23 cellular contexts compared by ENCODE assay signal in genomic region chr2:106172649-106173048, GRCh38. TPM values are rescaled to one million over a fixed set of nuclear protein-coding genes. Genes with fewer than 3 reads are reported as not detected.
DNase-seq lines count a peak whose midpoint lies in the region; ATAC-seq, FAIRE-seq and TF ChIP-seq lines count a peak whose summit lies in the region.
"Had no signal": no experiment of that assay in that cellular context is flagged by ENCODE, and none has a peak within 500 bp of the region (broad histone marks: within the 10 kb centered on the region; RNA-seq: fewer than 3 reads in every experiment).

No MANE protein-coding gene starts in this region.

- H2AFZ ChIP-seq in H1 (ENCODE audit: low read length) (no peak overlapping the region), neural progenitor cell (replicated peaks) (no peak overlapping the region)

- TF ChIP-seq EP300 in H1 (IDR thresholded peaks at IDR 0.05; ENCODE audit: borderline replicate concordance in 1 of 2, low read depth in 2 of 2, low read length in 2 of 2) (no peak), gastroesophageal sphincter (IDR thresholded peaks at IDR 0.05) (no peak)

- H3K4me1 ChIP-seq in HUES48 (ENCODE audit: control insufficient read depth, insufficient read depth, low read length) (peaks cover 36% of the 10 kb centered on the region), H1 (replicated peaks in 1 of 4; ENCODE audit: control insufficient read depth in 3 of 4, insufficient read depth in 4 of 4, low read length in 3 of 4) (peaks cover 0 to 4% (median under 1%) of the 10 kb centered on the region in 4 experiments; a peak in 3 of 7 replicates), neural progenitor cell (peaks cover 3% of the 10 kb centered on the region), gastroesophageal sphincter (peaks cover 0 to 35% (median 3%) of the 10 kb centered on the region in 3 donors)
- H3K4me1 ChIP-seq: HAP-1, SJCRH30 had no signal

- H4K8ac ChIP-seq in H1 (ENCODE audit: extremely low read depth, insufficient read depth, low read length), result no peak overlapping the region

- POLR2A ChIA-PET in H1 (lab: Charles Lee; ENCODE audit: partially characterized antibody), result interaction anchor here (1.0 kb wide), 1 partner anchor 11 kb away, joined by 5 read pairs; no protein-coding TSS in a partner anchor

- H4K20me1 ChIP-seq in H1 (replicated peaks in 1 of 2; ENCODE audit: control insufficient read depth in 1 of 2, insufficient read depth in 2 of 2, low read length in 2 of 2), result peaks cover 1 to 12% of the 10 kb centered on the region in 2 experiments
- peaks cover 70% of the 10 kb centered on the region for H4K20me1 ChIP-seq in neural progenitor cell (ENCODE audit: low read depth)

- no peak overlapping the region for H3K4me2 ChIP-seq in H1 (ENCODE audit: insufficient read depth in 1 of 2, low read depth in 2 of 2, low read length in 2 of 2)
- no peak overlapping the region for H3K4me2 ChIP-seq in neural progenitor cell

- H3K9ac ChIP-seq in HUES48 (ENCODE audit: low read depth, low read length) (peak overlapping the region; percentile 12; the same call in 1 of the 2 replicates), H1 (replicated peaks in 1 of 4; ENCODE audit: extremely low read depth in 1 of 4, low read depth in 3 of 4, low read length in 3 of 4) (no peak overlapping the region), neural progenitor cell (no peak overlapping the region)

- no peak overlapping the region for H2BK120ac ChIP-seq in H1 (replicated peaks; ENCODE audit: low read depth, low read length)

- TF ChIP-seq CTCF in H1 (IDR thresholded peaks at IDR 0.05; ENCODE audit: control extremely low read depth in 1 of 3, insufficient read depth in 1 of 3, low read depth in 1 of 3, low read length in 3 of 3), result no peak
- TF ChIP-seq CTCF in neural progenitor cell (IDR thresholded peaks at IDR 0.05), result no peak
- TF ChIP-seq CTCF in gastroesophageal sphincter (IDR thresholded peaks at IDR 0.05), result no peak

- no peak for DNase-seq in activated naive CD4-positive, alpha-beta T cell treated with anti-CD3 and anti-CD28 coated beads, Interleukin-2, amount 50 U/mL, for 72 hours (ENCODE audit: low spot score in 2 of 2)
- DNase-seq in activated naive CD4-positive, alpha-beta T cell (lab: John Stamatoyannopoulos, UW), result no peak
- DNase-seq in H1 (ENCODE audit: low read depth in 1 of 2, low spot score in 2 of 2), result no peak
- DNase-seq in neural progenitor cell (ENCODE audit: low spot score), result no peak
- no peak for DNase-seq in NCI-H774 (lab: John Stamatoyannopoulos, UW)
- no peak for DNase-seq in islet precursor cell
- DNase-seq: AML-193, Caco-2, DMS 273 treated with DMSO at 0.1 percent for 48 hours, DMS79 treated with DMSO at 0.1 percent for 48 hours, Kasumi-1, NCI-H1694, NCI-H2081, NCI-H2171, NCI-H524 treated with DMSO at 0.1 percent for 48 hours, OCI-M1, SJCRH30 had no signal

- H2BK5ac ChIP-seq in H1 (ENCODE audit: low read depth, low read length), result no peak overlapping the region

- H3K36me3 ChIP-seq in HUES48 (ENCODE audit: control insufficient read depth, insufficient read depth, low read length), result no peaks in the 10 kb centered on the region
- no peaks in the 10 kb centered on the region for H3K36me3 ChIP-seq in H1 (ENCODE audit: control insufficient read depth in 2 of 4, insufficient read depth in 4 of 4, low read length in 3 of 4)
- no peaks in the 10 kb centered on the region for H3K36me3 ChIP-seq in neural progenitor cell
- no peaks in the 10 kb centered on the region for H3K36me3 ChIP-seq in gastroesophageal sphincter
- H3K36me3 ChIP-seq: HAP-1 had no signal

- peaks cover 11 to 96% of the 10 kb centered on the region in 2 experiments for H3K79me2 ChIP-seq in H1 (ENCODE audit: control insufficient read depth in 1 of 2, insufficient read depth in 2 of 2, low read length in 2 of 2)
- peaks cover 93% of the 10 kb centered on the region for H3K79me2 ChIP-seq in neural progenitor cell (ENCODE audit: low read depth)

- H3K27ac ChIP-seq in HUES48 (ENCODE audit: low read depth, low read length), result no peak overlapping the region
- no peak overlapping the region for H3K27ac ChIP-seq in H1 (ENCODE audit: low read depth, low read length)
- no peak overlapping the region for H3K27ac ChIP-seq in neural progenitor cell
- no peak overlapping the region for H3K27ac ChIP-seq in gastroesophageal sphincter
- H3K27ac ChIP-seq: SJCRH30 had no signal

- no peaks in the 10 kb centered on the region for H3K27me3 Mint-ChIP-seq in neural progenitor cell (ENCODE audit: insufficient read depth, low read depth)

- TF ChIP-seq RAD21 in H1 (IDR thresholded peaks at IDR 0.05 in 1 of 2, conservative IDR thresholded peaks at IDR 0.05 in 1 of 2; ENCODE audit: low read depth in 2 of 2, low read length in 2 of 2), result no peak

- peaks cover 0 to 4% of the 10 kb centered on the region in 2 donors for H3K36me3 Mint-ChIP-seq in activated naive CD4-positive, alpha-beta T cell treated with anti-CD3 and anti-CD28 coated beads, Interleukin-2, amount 50 U/mL, for 72 hours
- peaks cover 9% of the 10 kb centered on the region for H3K36me3 Mint-ChIP-seq in neural progenitor cell

- H3K79me1 ChIP-seq in H1 (ENCODE audit: low read depth, low read length), result peaks cover 25% of the 10 kb centered on the region

- no peak overlapping the region for H3K4ac ChIP-seq in H1 (replicated peaks; ENCODE audit: insufficient read length, low read depth, low read length)

- no peak overlapping the region for H3K56ac ChIP-seq in H1 (replicated peaks; ENCODE audit: insufficient read length, low read depth, low read length)

- TF ChIP-seq POLR2A in H1 (IDR thresholded peaks at IDR 0.05; ENCODE audit: control extremely low read depth in 1 of 2, low read depth in 2 of 2, low read length in 2 of 2) (no peak), gastroesophageal sphincter (IDR thresholded peaks at IDR 0.05) (no peak)

- CTCF ChIA-PET in H1 (lab: Charles Lee; ENCODE audit: partially characterized antibody), result interaction anchor here (1.9 kb wide), 1 partner anchor 8 kb away, joined by 11 read pairs; no protein-coding TSS in a partner anchor

- no peaks in the 10 kb centered on the region for H3F3A ChIP-seq in neural progenitor cell (ENCODE audit: low read depth)

- H4K91ac ChIP-seq in H1 (replicated peaks; ENCODE audit: insufficient read length, low read length), result peak overlapping the region; percentile 25

- no peaks in the 10 kb centered on the region for H3K9me3 Mint-ChIP-seq in activated naive CD4-positive, alpha-beta T cell treated with anti-CD3 and anti-CD28 coated beads, Interleukin-2, amount 50 U/mL, for 72 hours
- no peaks in the 10 kb centered on the region for H3K9me3 Mint-ChIP-seq in neural progenitor cell
- H3K9me3 Mint-ChIP-seq: CD14-positive monocyte had no signal

- no peak overlapping the region for H3K4me3 Mint-ChIP-seq in neural progenitor cell
- H3K4me3 Mint-ChIP-seq: CD14-positive monocyte had no signal

- H2BK12ac ChIP-seq in H1 (ENCODE audit: low read depth, low read length), result no peak overlapping the region

- no peak overlapping the region for H3K23ac ChIP-seq in H1 (ENCODE audit: insufficient read length)

- H3K4me3 ChIP-seq in HUES48 (ENCODE audit: low read depth, low read length) (no peak overlapping the region), H1 (ENCODE audit: extremely low read depth in 1 of 4, insufficient read depth in 2 of 4, low read depth in 3 of 4, low read length in 4 of 4) (no peak overlapping the region), neural progenitor cell (no peak overlapping the region), gastroesophageal sphincter (no peak overlapping the region)
- H3K4me3 ChIP-seq: GM12878, HAP-1, SJCRH30 had no signal

- FAIRE-seq in H1 (lab: Jason Lieb, UNC), result no peak
- FAIRE-seq: GM12878, RCC 7860 had no signal

- H3K9me3 ChIP-seq in HUES48 (ENCODE audit: control insufficient read depth, insufficient read depth, low read length) (no peaks in the 10 kb centered on the region), H1 (ENCODE audit: insufficient read depth in 2 of 2, low read depth in 1 of 2, low read length in 1 of 2) (no peaks in the 10 kb centered on the region), neural progenitor cell (ENCODE audit: low read depth) (no peaks in the 10 kb centered on the region), gastroesophageal sphincter (no peaks in the 10 kb centered on the region)
- H3K9me3 ChIP-seq: Caco-2, HAP-1, SJCRH30 had no signal

- no peak overlapping the region for H2BK15ac ChIP-seq in H1 (ENCODE audit: low read length)

- WGBS in H1 (ENCODE audit: extremely low coverage in 1 of 2, insufficient coverage in 1 of 2, insufficient read length in 1 of 2, insufficient replicate concordance in 2 of 2, low coverage in 1 of 2, low lambda C conversion rate in 2 of 2, missing lambda C conversion rate in 1 of 2), 2 experiments, result 86% methylated on average over 2 of the region's 2 CpGs; no CpG with 5 or more reads in 1 of the 2 experiments
- WGBS in gastroesophageal sphincter (ENCODE audit: low coverage in 1 of 2), 2 donors, result 100% methylated on average over 1 of the region's 2 CpGs; no CpG with 5 or more reads in 1 of the 2 donors

- H3K14ac ChIP-seq in H1 (ENCODE audit: insufficient read length), result no peak overlapping the region

- ATAC-seq in activated naive CD4-positive, alpha-beta T cell treated with anti-CD3 and anti-CD28 coated beads, Interleukin-2, amount 50 U/mL, for 72 hours, result no peak
- no peak for ATAC-seq in gastroesophageal sphincter
- ATAC-seq: GM12878 had no signal

- H3K27ac Mint-ChIP-seq in activated naive CD4-positive, alpha-beta T cell treated with anti-CD3 and anti-CD28 coated beads, Interleukin-2, amount 50 U/mL, for 72 hours, result peak overlapping the region; percentile 1 to 48
- peak overlapping the region; percentile 13 for H3K27ac Mint-ChIP-seq in neural progenitor cell

- H3K4me1 Mint-ChIP-seq in neural progenitor cell, result peaks cover 2% of the 10 kb centered on the region

- H3K18ac ChIP-seq in H1 (ENCODE audit: extremely low read depth, low read length), result no peak overlapping the region

- no peaks in the 10 kb centered on the region for H3K23me2 ChIP-seq in H1 (ENCODE audit: low read depth, low read length)

- no peak overlapping the region for H4K5ac ChIP-seq in H1 (ENCODE audit: insufficient read length, low read depth, low read length)

- no peak overlapping the region for H2AK5ac ChIP-seq in H1 (ENCODE audit: low read depth, low read length)

- H3K27me3 ChIP-seq in HUES48 (ENCODE audit: control insufficient read depth, insufficient read depth, low read length) (no peaks in the 10 kb centered on the region), H1 (replicated peaks in 1 of 4; ENCODE audit: control insufficient read depth in 3 of 4, extremely low read depth in 1 of 4, insufficient read depth in 3 of 4, low read length in 3 of 4) (peaks cover 0 to 1% (median 0%) of the 10 kb centered on the region in 4 experiments; a peak in 1 of 7 replicates), neural progenitor cell (no peaks in the 10 kb centered on the region), gastroesophageal sphincter (no peaks in the 10 kb centered on the region)
- H3K27me3 ChIP-seq: SJCRH30 had no signal

- no peak overlapping the region for H2BK20ac ChIP-seq in H1 (ENCODE audit: low read length)

RNA-seq across cellular contexts. Expression of gene UXS1, which starts 21.5 kb away (rescaled TPM):
- 10 to 100 TPM; 37.0 to 59.5 TPM for total RNA-seq in activated naive CD4-positive, alpha-beta T cell treated with anti-CD3 and anti-CD28 coated beads, Interleukin-2, amount 50 U/mL, for 72 hours
- 60.9 and 63.4 TPM in 2 replicates for total RNA-seq in H1 (2021; fragmentation: NEBNext Ultra II Directional; extraction: Animal tissue kit (Norgen Biotek cat#: 25700))
- polyA plus RNA-seq in H1 (2011; rRNA removed), result 43.8 and 44.5 TPM in 2 replicates
- polyA plus RNA-seq in H1 (2011; cell fraction: cytosol; rRNA removed), result 51.9 TPM
- 81.3 TPM for polyA plus RNA-seq in H1 (2011; cell fraction: nucleus; rRNA removed)
- 50.4 to 58.6 TPM (median 54.2 TPM) in 4 replicates for polyA plus RNA-seq in H1 (2012, experiment 1 of 2)
- 20.3 TPM for polyA plus RNA-seq in H1 (2012, experiment 2 of 2)
- polyA plus RNA-seq in H1 (2013, experiment 1 of 2), result 73.3 TPM
- polyA plus RNA-seq in H1 (2013, experiment 2 of 2), result 86.5 TPM
- polyA minus RNA-seq in H1 (2011; rRNA and poly(A)+ RNA removed), result 100 and 131 TPM in 2 replicates
- polyA minus RNA-seq in H1 (2011; cell fraction: cytosol; rRNA and poly(A)+ RNA removed), result 47.3 TPM
- 112 TPM for polyA minus RNA-seq in H1 (2011; cell fraction: nucleus; rRNA and poly(A)+ RNA removed)
- 38.0 and 39.5 TPM in 2 replicates for total RNA-seq in neural progenitor cell (ENCODE audit: low replicate concordance)
- total RNA-seq in gastroesophageal sphincter, result 10 to 100 TPM; 34.7 to 58.9 (median 52.1) TPM
